ENCODE assay signal across 20 cellular contexts in the genomic region with DNA sequence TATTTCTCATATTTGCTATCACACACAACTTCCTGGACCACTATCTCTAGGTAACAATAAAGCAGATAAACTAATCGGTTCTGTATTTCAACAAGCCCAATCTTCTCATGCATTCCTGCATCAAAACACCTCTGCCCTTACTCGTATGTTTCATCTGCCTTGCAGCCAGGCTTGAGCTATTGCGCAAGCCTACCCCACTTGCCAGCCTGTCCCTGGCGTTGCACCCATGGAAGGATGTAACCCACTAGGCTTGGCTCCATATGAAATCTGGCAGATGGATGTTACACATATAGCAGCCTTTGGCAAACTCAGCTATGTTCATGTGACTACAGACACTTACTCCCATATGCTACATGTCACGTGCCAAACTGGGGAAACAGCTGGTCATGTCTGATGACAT.
"Had no signal": no experiment of that assay in that cellular context is flagged by ENCODE, and none has a peak within 500 bp of the region (broad histone marks: within the 10 kb centered on the region; RNA-seq: fewer than 3 reads in every experiment).

No MANE protein-coding gene starts in this region.

- H3K36me3 ChIP-seq: lower lobe of right lung, prostate gland, upper lobe of right lung had no signal

- H3K27ac ChIP-seq: dorsolateral prefrontal cortex, gastrocnemius medialis, left lung, lower lobe of right lung, parathyroid adenoma, prostate gland, testis, tibial nerve, upper lobe of right lung, vagina had no signal

- H3K4me1 ChIP-seq: gastrocnemius medialis, left lung, lower lobe of right lung, parathyroid adenoma, prostate gland, testis, tibial nerve, upper lobe of right lung, vagina had no signal

- DNase-seq: cortex of kidney; dorsolateral prefrontal cortex; effector CD8-positive, alpha-beta T cell; gastrocnemius medialis; islet precursor cell; left lung; lower lobe of right lung; occipital lobe; stimulated activated CD4-positive, alpha-beta T cell treated with anti-CD3 and anti-CD28 coated beads, Interleukin-2, amount 100 ng/mL, for 24 hours; stimulated activated CD4-positive, alpha-beta T cell treated with anti-CD3 and anti-CD28 coated beads, Interleukin-4, amount 100 ng/mL, for 4 hours; stimulated activated naive B cell treated with anti-CD40 and anti-IgM and Interleukin-4, amounts not matched to agents 10 μg/mL and 1 μg/mL and 100 μg/mL, for 72 hours; stimulated activated naive CD8-positive, alpha-beta T cell treated with anti-CD3 and anti-CD28 coated beads, Interleukin-15, amount 100 ng/mL, for 72 hours; testis; upper lobe of right lung had no signal

- H3K9me3 ChIP-seq: testis had no signal

- H3K9ac ChIP-seq: parathyroid adenoma had no signal

- H3K79me2 ChIP-seq: parathyroid adenoma had no signal

- H3K4me3 ChIP-seq: dorsolateral prefrontal cortex, gastrocnemius medialis, left lung, lower lobe of right lung, prostate gland, testis, tibial nerve, upper lobe of right lung, vagina had no signal

- H2AFZ ChIP-seq: parathyroid adenoma had no signal

- H3K27me3 ChIP-seq: dorsolateral prefrontal cortex, gastrocnemius medialis, left lung, testis, tibial nerve, upper lobe of right lung, vagina had no signal

- ATAC-seq: esophagus mucosa; gastrocnemius medialis; left lung; lower lobe of right lung; sciatic nerve; stimulated activated naive B cell treated with anti-CD40 and anti-IgM and Interleukin-4, amounts not matched to agents 10 μg/mL and 1 μg/mL and 100 μg/mL, for 72 hours; stimulated activated naive CD8-positive, alpha-beta T cell treated with anti-CD3 and anti-CD28 coated beads, Interleukin-15, amount 100 ng/mL, for 72 hours; upper lobe of right lung had no signal
